In the genomic region with DNA sequence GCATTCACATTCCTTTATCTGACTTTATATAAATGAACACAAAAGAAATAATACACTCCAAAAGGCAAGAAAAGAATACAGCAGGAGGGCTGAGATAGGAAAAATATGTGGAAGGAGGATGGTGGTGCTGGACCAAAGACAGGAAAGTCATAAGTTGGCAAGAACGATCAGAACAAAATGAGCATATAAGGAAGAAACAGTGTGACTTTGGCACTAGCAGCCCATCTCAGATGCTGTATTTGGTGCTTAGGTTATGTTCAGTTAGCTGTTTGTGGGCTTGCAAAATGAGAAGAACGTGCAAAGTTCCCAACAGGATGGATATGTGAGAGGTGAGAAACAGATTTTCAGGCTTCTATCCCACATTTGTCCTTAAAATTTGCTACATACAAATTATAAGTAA, we compare ENCODE assay signal across 26 cellular contexts.
DNase-seq lines count a peak whose midpoint lies in the region; ATAC-seq and TF ChIP-seq lines count a peak whose summit lies in the region.
"Had no signal": no experiment of that assay in that cellular context is flagged by ENCODE, and none has a peak within 500 bp of the region (broad histone marks: within the 10 kb centered on the region; RNA-seq: fewer than 3 reads in every experiment).

No MANE protein-coding gene starts in this region.

- H3K36me3 ChIP-seq in SU-DHL-6 (ENCODE audit: low read length) (no peaks in the 10 kb centered on the region; the same call in 1 of the 2 replicates), esophagus muscularis mucosa (no peaks in the 10 kb centered on the region), neural progenitor cell (no peaks in the 10 kb centered on the region), MM.1S (replicated peaks; ENCODE audit: insufficient read depth, low read length) (no peaks in the 10 kb centered on the region)
- H3K36me3 ChIP-seq: upper lobe of right lung had no signal

- H3K9me2 ChIP-seq in SU-DHL-6 (replicated peaks; ENCODE audit: insufficient read depth, low read length) = no peaks in the 10 kb centered on the region
- H3K9me2 ChIP-seq in MM.1S (replicated peaks; ENCODE audit: insufficient read depth, low read length) = no peaks in the 10 kb centered on the region

- TF ChIP-seq CTCF in SU-DHL-6 (IDR thresholded peaks at IDR 0.05; ENCODE audit: insufficient read depth, low read length, poor library complexity, severe bottlenecking) (no peak), esophagus muscularis mucosa (IDR thresholded peaks at IDR 0.05) (no peak), neural progenitor cell (IDR thresholded peaks at IDR 0.05) (no peak), MM.1S (IDR thresholded peaks at IDR 0.05; ENCODE audit: low read length) (no peak)

- TF ChIP-seq EP300 in esophagus muscularis mucosa (IDR thresholded peaks at IDR 0.05) = no peak

- no peaks in the 10 kb centered on the region for H3K36me3 Mint-ChIP-seq in neural progenitor cell
- H3K36me3 Mint-ChIP-seq: activated naive CD8-positive, alpha-beta T cell treated with anti-CD3 and anti-CD28 coated beads for 36 hours; brain; memory B cell had no signal

- H3K27me3 Mint-ChIP-seq in neural progenitor cell (ENCODE audit: insufficient read depth, low read depth) = no peaks in the 10 kb centered on the region
- H3K27me3 Mint-ChIP-seq: activated naive CD8-positive, alpha-beta T cell treated with anti-CD3 and anti-CD28 coated beads for 36 hours; brain; memory B cell had no signal

- H3K27ac ChIP-seq in SU-DHL-6 (ENCODE audit: low read depth, low read length) (no peak overlapping the region), esophagus muscularis mucosa (replicated peaks in 1 of 4) (peak overlapping the region; percentile 35 to 65 (median 48)), neural progenitor cell (no peak overlapping the region), MM.1S (ENCODE audit: low read length) (no peak overlapping the region)
- H3K27ac ChIP-seq: hepatocyte, KMS-11, RWPE1, upper lobe of right lung had no signal

- no peak for TF ChIP-seq POLR2A in esophagus muscularis mucosa (IDR thresholded peaks at IDR 0.05; ENCODE audit: low read depth)

- H3K4me3 Mint-ChIP-seq in neural progenitor cell = no peak overlapping the region
- H3K4me3 Mint-ChIP-seq: activated naive CD8-positive, alpha-beta T cell treated with anti-CD3 and anti-CD28 coated beads for 36 hours; brain; memory B cell; T-helper 2 cell treated with Interferon-gamma antibody and Interleukin-4, amounts not matched to agents 5 μg/mL and 100 μg/mL, for 36 hours had no signal

- H3K9ac ChIP-seq in SU-DHL-6 (ENCODE audit: low read length) = no peak overlapping the region
- no peak overlapping the region for H3K9ac ChIP-seq in neural progenitor cell
- H3K9ac ChIP-seq in MM.1S (ENCODE audit: low read length) = no peak overlapping the region
- H3K9ac ChIP-seq: KMS-11 had no signal

- intact Hi-C loops in esophagus muscularis mucosa (cut with DNase I) = no loop called here

- no peaks in the 10 kb centered on the region for H3K9me3 Mint-ChIP-seq in neural progenitor cell
- H3K9me3 Mint-ChIP-seq: brain had no signal

- H4K20me1 ChIP-seq in SU-DHL-6 (ENCODE audit: low read depth, low read length) = no peaks in the 10 kb centered on the region
- no peaks in the 10 kb centered on the region for H4K20me1 ChIP-seq in neural progenitor cell (ENCODE audit: low read depth)
- no peaks in the 10 kb centered on the region for H4K20me1 ChIP-seq in MM.1S (ENCODE audit: insufficient read depth, low read length)

- H3K27ac Mint-ChIP-seq in neural progenitor cell = no peak overlapping the region
- H3K27ac Mint-ChIP-seq: activated naive CD8-positive, alpha-beta T cell treated with anti-CD3 and anti-CD28 coated beads for 36 hours; brain; memory B cell; T-helper 2 cell treated with Interferon-gamma antibody and Interleukin-4, amounts not matched to agents 5 μg/mL and 100 μg/mL, for 36 hours had no signal

- H3K27me3 ChIP-seq in SU-DHL-6 (ENCODE audit: low read length) = no peaks in the 10 kb centered on the region
- no peaks in the 10 kb centered on the region for H3K27me3 ChIP-seq in esophagus muscularis mucosa
- no peaks in the 10 kb centered on the region for H3K27me3 ChIP-seq in neural progenitor cell
- no peaks in the 10 kb centered on the region for H3K27me3 ChIP-seq in MM.1S (replicated peaks; ENCODE audit: insufficient read depth, low read length)
- H3K27me3 ChIP-seq: hepatocyte, upper lobe of right lung had no signal

- no peaks in the 10 kb centered on the region for H3K79me2 ChIP-seq in SU-DHL-6 (ENCODE audit: insufficient read depth, low read length)
- no peaks in the 10 kb centered on the region for H3K79me2 ChIP-seq in neural progenitor cell (ENCODE audit: low read depth)
- H3K79me2 ChIP-seq in MM.1S (ENCODE audit: low read length) = no peaks in the 10 kb centered on the region
- H3K79me2 ChIP-seq: hepatocyte had no signal

- peaks cover 2% of the 10 kb centered on the region for H3K4me1 Mint-ChIP-seq in neural progenitor cell
- H3K4me1 Mint-ChIP-seq: activated naive CD8-positive, alpha-beta T cell treated with anti-CD3 and anti-CD28 coated beads for 36 hours; memory B cell had no signal

- WGBS in esophagus muscularis mucosa = 41% methylated on average over 2 of the region's 2 CpGs

- H3K4me1 ChIP-seq in esophagus muscularis mucosa = peaks cover 0 to 11% (median 8%) of the 10 kb centered on the region in 4 donors
- H3K4me1 ChIP-seq in neural progenitor cell = no peaks in the 10 kb centered on the region
- H3K4me1 ChIP-seq in MM.1S (ENCODE audit: low read length) = no peaks in the 10 kb centered on the region
- H3K4me1 ChIP-seq: upper lobe of right lung had no signal

- H3K4me2 ChIP-seq in SU-DHL-6 (ENCODE audit: low read depth, low read length, poor library complexity, severe bottlenecking) (no peak overlapping the region), neural progenitor cell (no peak overlapping the region), MM.1S (ENCODE audit: low read depth, low read length) (no peak overlapping the region)
- H3K4me2 ChIP-seq: hepatocyte, KMS-11 had no signal

- no peaks in the 10 kb centered on the region for H3K9me3 ChIP-seq in SU-DHL-6 (ENCODE audit: insufficient read depth, low read length)
- no peaks in the 10 kb centered on the region for H3K9me3 ChIP-seq in esophagus muscularis mucosa
- H3K9me3 ChIP-seq in neural progenitor cell (ENCODE audit: low read depth) = no peaks in the 10 kb centered on the region
- H3K9me3 ChIP-seq in MM.1S (replicated peaks; ENCODE audit: insufficient read depth, low read length) = no peaks in the 10 kb centered on the region
- H3K9me3 ChIP-seq: upper lobe of right lung had no signal

- H3K4me3 ChIP-seq in SU-DHL-6 (ENCODE audit: insufficient read depth, low read length, poor library complexity, severe bottlenecking) (no peak overlapping the region), esophagus muscularis mucosa (no peak overlapping the region), neural progenitor cell (no peak overlapping the region), MM.1S (ENCODE audit: low read length) (no peak overlapping the region)
- H3K4me3 ChIP-seq: hepatocyte, upper lobe of right lung had no signal

- DNase-seq in esophagus muscularis mucosa (ENCODE audit: extremely low spot score) (no peak), neural progenitor cell (ENCODE audit: low spot score) (no peak), MM.1S (no peak), SIG-M5 treated with dmso at 0.1 percent for 504 hours (lab: John Stamatoyannopoulos, UW; ENCODE audit: unreplicated experiment) (no peak), RKO (ENCODE audit: low spot score) (no peak)
- DNase-seq: activated CD4-positive, alpha-beta T cell treated with anti-CD3 and anti-CD28 coated beads for 4 hours; activated effector memory CD4-positive, alpha-beta T cell treated with anti-CD3 and anti-CD28 coated beads, Interleukin-2, amount 50 U/mL, for 16 hours; activated naive CD8-positive, alpha-beta T cell treated with anti-CD3 and anti-CD28 coated beads for 36 hours; activated T-cell treated with anti-CD3 and anti-CD28 coated beads for 4 hours; Calu3; cerebellar nuclear complex; DND-41; NCI-H1436; NCI-H2081 treated with DMSO at 0.1 percent for 48 hours; NCI-H345; NCI-H748 treated with DMSO at 0.1 percent for 48 hours; nucleus accumbens; upper lobe of right lung had no signal

- no peak for ATAC-seq in GM19328 (IDR thresholded peaks at IDR 0.05; ENCODE audit: unreplicated experiment)
- ATAC-seq: upper lobe of right lung had no signal

- H3F3A ChIP-seq in SU-DHL-6 (ENCODE audit: insufficient read depth) = no peaks in the 10 kb centered on the region
- H3F3A ChIP-seq in neural progenitor cell (ENCODE audit: low read depth) = no peaks in the 10 kb centered on the region
- no peaks in the 10 kb centered on the region for H3F3A ChIP-seq in MM.1S (ENCODE audit: insufficient read depth, low read length)

- peak overlapping the region; percentile 37 for H2AFZ ChIP-seq in SU-DHL-6 (ENCODE audit: low read depth, low read length, severe bottlenecking)
- H2AFZ ChIP-seq in neural progenitor cell (replicated peaks) = peak overlapping the region; percentile 12
- no peak overlapping the region for H2AFZ ChIP-seq in MM.1S (ENCODE audit: low read length)
- H2AFZ ChIP-seq: hepatocyte had no signal

Comparison
In these comparisons a context has a peak if more than half of its experiments do, and no peak if none do; other contexts are left out.
1. H3K27ac ChIP-seq: peak in esophagus muscularis mucosa (4 of 4); none in SU-DHL-6 (single experiment), neural progenitor cell (single experiment) and MM.1S (single experiment).